ENCODE assay signal across 14 cellular contexts in the genomic region with DNA sequence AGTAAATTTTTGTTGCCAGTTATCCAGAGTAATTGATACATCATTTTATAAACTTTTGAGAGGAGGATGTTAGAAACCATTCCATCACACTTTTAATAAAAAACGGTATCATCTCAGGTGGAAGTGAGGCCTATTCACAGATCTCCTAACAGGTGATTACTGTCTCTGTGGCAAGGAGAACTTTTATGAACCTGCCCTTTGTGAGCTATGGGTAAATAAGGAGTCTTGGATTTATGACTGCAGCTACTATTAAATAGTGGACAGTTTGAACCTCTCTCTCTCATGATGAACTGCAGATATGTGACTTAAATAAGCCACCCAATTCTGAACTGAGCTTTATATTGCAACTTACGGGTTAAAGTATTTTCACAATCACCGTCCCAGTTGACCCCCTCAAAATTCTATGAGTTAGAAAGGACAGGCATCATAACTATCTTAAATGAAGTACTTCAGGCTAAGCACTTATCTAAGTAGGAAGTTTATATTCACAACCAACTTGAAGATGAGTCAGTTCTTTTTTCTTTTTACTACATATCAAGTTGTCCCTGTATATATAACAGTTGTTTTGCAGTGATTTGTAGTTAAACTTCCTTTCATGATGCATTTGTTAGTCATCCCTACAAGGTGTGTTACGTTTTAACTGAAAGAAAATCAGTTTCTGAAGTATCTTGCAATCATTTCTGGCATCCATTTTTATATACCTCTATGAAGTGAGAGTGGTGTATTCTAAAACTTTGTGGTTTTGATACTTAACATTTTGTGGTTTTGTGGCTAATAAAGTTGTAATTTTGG. TPM values are rescaled to one million over a fixed set of nuclear protein-coding genes. Genes with fewer than 3 reads are reported as not detected.
DNase-seq lines count a peak whose midpoint lies in the region; ATAC-seq and TF ChIP-seq lines count a peak whose summit lies in the region.
"Had no signal": no experiment of that assay in that cellular context is flagged by ENCODE, and none has a peak within 500 bp of the region (broad histone marks: within the 10 kb centered on the region; RNA-seq: fewer than 3 reads in every experiment).

No MANE protein-coding gene starts in this region.

- H4K91ac ChIP-seq in mesenchymal stem cell (ENCODE audit: low read length) = no peak overlapping the region

- H3K23ac ChIP-seq in mesenchymal stem cell (ENCODE audit: low read length in 2 of 2) = no peak overlapping the region

- no peak overlapping the region for H3K4me2 ChIP-seq in mesenchymal stem cell (ENCODE audit: low read length, poor library complexity, severe bottlenecking)

- no peak overlapping the region for H2BK12ac ChIP-seq in mesenchymal stem cell (ENCODE audit: low read length in 2 of 2)

- H3K9ac ChIP-seq in mesenchymal stem cell (ENCODE audit: low read length) = no peak overlapping the region

- H2AK5ac ChIP-seq in mesenchymal stem cell (ENCODE audit: low read length, severe bottlenecking) = no peak overlapping the region

- H3K27me3 Mint-ChIP-seq in IgD-negative memory B cell = no peaks in the 10 kb centered on the region
- H3K27me3 Mint-ChIP-seq: activated B cell treated with CpG ODN at 0.5 μM for 24 hours had no signal

- H4K8ac ChIP-seq in mesenchymal stem cell (ENCODE audit: low read length) = no peak overlapping the region

- no peaks in the 10 kb centered on the region for H3K36me3 Mint-ChIP-seq in IgD-negative memory B cell

- H3K18ac ChIP-seq in mesenchymal stem cell (ENCODE audit: low read depth in 1 of 2, low read length in 2 of 2) = no peak overlapping the region

- H3K4me3 Mint-ChIP-seq in IgD-negative memory B cell = no peak overlapping the region
- H3K4me3 Mint-ChIP-seq: activated B cell treated with CpG ODN at 0.5 μM for 24 hours had no signal

- H3K9me3 Mint-ChIP-seq in IgD-negative memory B cell = no peaks in the 10 kb centered on the region
- H3K9me3 Mint-ChIP-seq: activated B cell treated with CpG ODN at 0.5 μM for 24 hours had no signal

- TF ChIP-seq EP300 in tibial nerve (IDR thresholded peaks at IDR 0.05) = no peak

- H3K14ac ChIP-seq in mesenchymal stem cell (ENCODE audit: low read length in 2 of 2) = no peak overlapping the region

- DNase-seq in EL (peak; percentile 53), astrocyte of the hippocampus (ENCODE audit: low read depth, low spot score) (peak; percentile 10), mesenchymal stem cell (peak; percentile 73), NCI-H187 (lab: John Stamatoyannopoulos, UW) (no peak), heart left ventricle (no peak), tibial nerve (ENCODE audit: low spot score in 2 of 2) (no peak), substantia nigra (lab: John Stamatoyannopoulos, UW) (no peak)
- DNase-seq: activated B cell treated with CpG ODN at 0.5 μM for 24 hours; activated naive CD4-positive, alpha-beta T cell; DMS79 treated with DMSO at 0.1 percent for 48 hours; hippocampal formation had no signal

- H3K79me1 ChIP-seq in mesenchymal stem cell (replicated peaks; ENCODE audit: low read length, poor library complexity, severe bottlenecking) = peaks cover 13% of the 10 kb centered on the region

- H2BK120ac ChIP-seq in mesenchymal stem cell (ENCODE audit: low read depth, low read length) = no peak overlapping the region

- peaks cover 37 to 54% (median 46%) of the 10 kb centered on the region in 3 donors for H3K4me1 Mint-ChIP-seq in IgD-negative memory B cell

- H2BK5ac ChIP-seq in mesenchymal stem cell (ENCODE audit: low read depth, low read length, poor library complexity, severe bottlenecking) = no peak overlapping the region

- no peak overlapping the region for H3K27ac ChIP-seq in mesenchymal stem cell (ENCODE audit: low read length, poor library complexity, severe bottlenecking)
- no peak overlapping the region for H3K27ac ChIP-seq in heart left ventricle
- H3K27ac ChIP-seq in tibial nerve = no peak overlapping the region
- H3K27ac ChIP-seq in substantia nigra (ENCODE audit: low read depth, low read length, poor library complexity, severe bottlenecking) = no peak overlapping the region
- H3K27ac ChIP-seq: vagina had no signal

- H3K4ac ChIP-seq in mesenchymal stem cell (ENCODE audit: low read depth in 1 of 2, low read length in 2 of 2) = no peak overlapping the region

- TF ChIP-seq CTCF in heart left ventricle (IDR thresholded peaks at IDR 0.05) (no peak), tibial nerve (IDR thresholded peaks at IDR 0.05) (no peak)

- ATAC-seq in heart left ventricle = no peak
- ATAC-seq: Right ventricle myocardium inferior had no signal

- H3K36me3 ChIP-seq in mesenchymal stem cell (ENCODE audit: control insufficient read depth in 1 of 2, insufficient read depth in 2 of 2, low read depth in 1 of 2, low read length in 2 of 2) (peaks cover 0 to 9% of the 10 kb centered on the region in 2 experiments), heart left ventricle (peaks cover 0 to 5% (median 0%) of the 10 kb centered on the region in 9 donors), tibial nerve (peaks cover 0 to 6% (median 0%) of the 10 kb centered on the region in 3 donors)
- H3K36me3 ChIP-seq: vagina had no signal

- H3K9me3 ChIP-seq in mesenchymal stem cell (ENCODE audit: control insufficient read depth, low read length) (no peaks in the 10 kb centered on the region), heart left ventricle (no peaks in the 10 kb centered on the region), tibial nerve (no peaks in the 10 kb centered on the region)
- H3K9me3 ChIP-seq: vagina had no signal

- no peak overlapping the region for H2AFZ ChIP-seq in mesenchymal stem cell (ENCODE audit: low read depth, low read length)

- H3K4me3 ChIP-seq in mesenchymal stem cell (ENCODE audit: insufficient read depth in 1 of 2, low read depth in 1 of 2, low read length in 2 of 2) (no peak overlapping the region), heart left ventricle (no peak overlapping the region), tibial nerve (no peak overlapping the region)
- H3K4me3 ChIP-seq: vagina had no signal

- H2BK15ac ChIP-seq in mesenchymal stem cell (ENCODE audit: low read depth, poor library complexity, severe bottlenecking) = no peak overlapping the region

- intact Hi-C loops in heart left ventricle (cut with DNase I) = no loop called here

- TF ChIP-seq POLR2A in heart left ventricle (IDR thresholded peaks at IDR 0.05) (no peak), tibial nerve (IDR thresholded peaks at IDR 0.05) (no peak)

- WGBS in mesenchymal stem cell = 100% methylated on average over 1 of the region's 4 CpGs
- 81 to 90% (median 85%) methylated on average over 4 of the region's 4 CpGs for WGBS in heart left ventricle, 4 donors
- 82 to 88% methylated on average over 4 of the region's 4 CpGs for WGBS in tibial nerve, 2 donors

- peak overlapping the region in 2 of 3 donors; percentile 4 to 47 for H3K27ac Mint-ChIP-seq in IgD-negative memory B cell
- H3K27ac Mint-ChIP-seq: activated B cell treated with CpG ODN at 0.5 μM for 24 hours had no signal

- H3K4me1 ChIP-seq in mesenchymal stem cell (ENCODE audit: control insufficient read depth, insufficient read depth, low read depth, low read length) (no peaks in the 10 kb centered on the region), heart left ventricle (peaks cover 0 to 43% (median 7%) of the 10 kb centered on the region in 12 donors), tibial nerve (peaks cover 0 to 18% (median 0%) of the 10 kb centered on the region in 4 donors)

- H3K27me3 ChIP-seq in mesenchymal stem cell (ENCODE audit: control insufficient read depth in 1 of 2, insufficient read depth in 1 of 2, low read length in 2 of 2) = no peaks in the 10 kb centered on the region
- H3K27me3 ChIP-seq in heart left ventricle = no peaks in the 10 kb centered on the region
- no peaks in the 10 kb centered on the region for H3K27me3 ChIP-seq in tibial nerve
- H3K27me3 ChIP-seq: vagina had no signal

RNA-seq across cellular contexts. Expression of gene ZFAND6, which starts 45.9 kb away (rescaled TPM):
- polyA plus RNA-seq in IgD-negative memory B cell = 216 TPM
- 67.9 TPM for polyA plus RNA-seq in mesenchymal stem cell (2013, experiment 1 of 2)
- polyA plus RNA-seq in mesenchymal stem cell (2013, experiment 2 of 2) = 71.5 TPM
- total RNA-seq in heart left ventricle = 100 to 1,000 TPM in 2 of 9 donors, 10 to 100 TPM in 7; 67.4 to 105 (median 79.9) TPM
- 10 to 100 TPM; 43.4 to 98.7 TPM for polyA plus RNA-seq in heart left ventricle
- 100 to 1,000 TPM in 1 of 4 donors, 10 to 100 TPM in 3; 68.6 to 126 (median 88.2) TPM for total RNA-seq in tibial nerve

RNA-seq across cellular contexts. Expression of gene FAH, which starts 47.4 kb away (rescaled TPM):
- polyA plus RNA-seq in IgD-negative memory B cell (2.5 TPM), heart left ventricle (10 to 100 TPM; 12.4 to 20.0 TPM)
- 41.7 TPM for polyA plus RNA-seq in mesenchymal stem cell (2013, experiment 1 of 2)
- 41.9 TPM for polyA plus RNA-seq in mesenchymal stem cell (2013, experiment 2 of 2)
- total RNA-seq in heart left ventricle (10 to 100 TPM; 16.8 to 48.9 (median 26.0) TPM), tibial nerve (10 to 100 TPM; 22.0 to 42.0 (median 37.7) TPM)

Comparison
In these comparisons a context has a peak if more than half of its experiments do, and no peak if none do; other contexts are left out.
1. DNase-seq: peak in EL (single experiment), astrocyte of the hippocampus (single experiment) and mesenchymal stem cell (single experiment); none in NCI-H187 (0 of 2), heart left ventricle (0 of 5), tibial nerve (0 of 2) and substantia nigra (0 of 49).